1 cellular context compared by ENCODE assay signal in the genomic region with DNA sequence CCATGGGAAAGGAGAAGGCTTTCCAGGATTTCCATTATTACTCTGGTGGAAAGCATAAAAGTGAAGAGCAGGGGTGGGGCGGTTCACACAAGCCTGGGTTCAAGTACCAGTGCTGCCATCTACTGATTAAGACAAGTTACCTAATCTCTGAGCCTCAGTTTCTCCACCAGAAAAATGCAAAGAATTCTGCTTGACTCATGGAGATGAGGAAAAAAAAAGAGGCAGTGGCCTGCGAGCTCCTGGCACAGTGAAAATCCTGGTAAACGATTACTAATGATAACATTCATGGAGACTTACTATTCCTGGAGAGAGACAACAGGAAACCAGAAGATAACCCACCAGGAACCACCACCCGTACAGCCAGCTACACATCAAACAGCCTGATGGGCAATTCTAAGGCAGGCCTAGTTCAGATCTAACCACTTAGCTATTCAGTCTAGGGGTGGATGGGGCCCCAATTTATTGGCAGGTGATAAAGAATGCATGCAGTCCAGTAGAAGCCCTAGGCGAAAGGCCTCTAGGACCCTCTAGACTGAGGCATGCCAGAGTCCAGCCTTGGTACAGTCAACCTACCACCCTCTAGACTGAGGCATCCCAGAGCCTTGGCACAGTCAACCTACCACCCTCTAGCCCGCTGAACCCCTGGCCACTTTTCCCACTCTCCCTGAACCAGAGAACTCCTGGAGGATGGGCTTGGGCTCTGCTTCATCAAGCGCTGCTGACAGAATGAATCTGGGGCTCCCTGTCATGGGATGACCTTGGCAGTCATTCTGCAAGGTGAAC.
TF ChIP-seq lines count a peak whose summit lies in the region.

No MANE protein-coding gene starts in this region.

TF ChIP-seq in HepG2, 621 proteins besides CTCF, POLR2A, EP300 and RAD21 (continued from another document):
- TF ChIP-seq PREB (CRISPR knock-in tag; IDR thresholded peaks at IDR 0.05) (no peak), ZNF414 (CRISPR knock-in tag; IDR thresholded peaks at IDR 0.05) (no peak), ZBTB7A (CRISPR knock-in tag; IDR thresholded peaks at IDR 0.05) (no peak)
